Comparison of ENCODE assay signal across 1 cellular context in genomic region chr18:58398648-58399398, GRCh38.
TF ChIP-seq lines count a peak whose summit lies in the region.

No MANE protein-coding gene starts in this region.

TF ChIP-seq in HepG2, 621 proteins besides CTCF, POLR2A, EP300 and RAD21 (continued from another document and continues in another):
- TF ChIP-seq PRMT3 (CRISPR knock-in tag; IDR thresholded peaks at IDR 0.05; ENCODE audit: borderline replicate concordance, low read depth) (no peak), THAP8 (CRISPR knock-in tag; IDR thresholded peaks at IDR 0.05; ENCODE audit: borderline replicate concordance) (no peak), ZNF432 (CRISPR knock-in tag; IDR thresholded peaks at IDR 0.05; ENCODE audit: borderline replicate concordance) (no peak), ZKSCAN8 (CRISPR knock-in tag; IDR thresholded peaks at IDR 0.05; ENCODE audit: borderline replicate concordance) (no peak), JUNB (CRISPR knock-in tag; IDR thresholded peaks at IDR 0.05; ENCODE audit: borderline replicate concordance) (no peak), KLF16 (CRISPR knock-in tag; IDR thresholded peaks at IDR 0.05) (no peak), ZNF367 (CRISPR knock-in tag; IDR thresholded peaks at IDR 0.05; ENCODE audit: borderline replicate concordance) (no peak), NR2F6 (IDR thresholded peaks at IDR 0.05) (no peak), NR2F6 (CRISPR knock-in tag; IDR thresholded peaks at IDR 0.05) (no peak), REXO4 (CRISPR knock-in tag; IDR thresholded peaks at IDR 0.05; ENCODE audit: borderline replicate concordance) (no peak), ZNF670 (CRISPR knock-in tag; IDR thresholded peaks at IDR 0.05; ENCODE audit: borderline replicate concordance) (no peak), SCMH1 (CRISPR knock-in tag; IDR thresholded peaks at IDR 0.05; ENCODE audit: borderline replicate concordance) (no peak), NBN (conservative IDR thresholded peaks at IDR 0.05) (no peak), HDAC2 (CRISPR knock-in tag; IDR thresholded peaks at IDR 0.05) (peak; percentile 87), MAX (IDR thresholded peaks at IDR 0.05) (no peak), ZFP36L2 (CRISPR knock-in tag; IDR thresholded peaks at IDR 0.05) (no peak), SIN3B (IDR thresholded peaks at IDR 0.05; ENCODE audit: low read length) (no peak), GZF1 (CRISPR knock-in tag; IDR thresholded peaks at IDR 0.05) (no peak), HMGA1 (CRISPR knock-in tag; conservative IDR thresholded peaks at IDR 0.05) (no peak), NAIF1 (CRISPR knock-in tag; IDR thresholded peaks at IDR 0.05; ENCODE audit: borderline replicate concordance) (no peak), ZNF3 (CRISPR knock-in tag; IDR thresholded peaks at IDR 0.05) (no peak), ZNF275 (CRISPR knock-in tag; IDR thresholded peaks at IDR 0.05; ENCODE audit: borderline replicate concordance) (no peak), KLF12 (CRISPR knock-in tag; IDR thresholded peaks at IDR 0.05; ENCODE audit: borderline replicate concordance) (no peak), ZNF720 (CRISPR knock-in tag; IDR thresholded peaks at IDR 0.05) (no peak), ZNF329 (CRISPR knock-in tag; IDR thresholded peaks at IDR 0.05; ENCODE audit: low read depth) (no peak), RBAK (CRISPR knock-in tag; IDR thresholded peaks at IDR 0.05) (no peak; the same call in 1 of the 2 replicates), ZNF274 (CRISPR knock-in tag; IDR thresholded peaks at IDR 0.05) (no peak), ZFP1 (CRISPR knock-in tag; IDR thresholded peaks at IDR 0.05) (no peak), HOXA9 (CRISPR knock-in tag; IDR thresholded peaks at IDR 0.05; ENCODE audit: borderline replicate concordance) (0 out of 2 replicates have a peak, but pooled peaks have one; percentile 41), ZNF24 (IDR thresholded peaks at IDR 0.05) (no peak), MIER2 (CRISPR knock-in tag; IDR thresholded peaks at IDR 0.05) (no peak), PPARG (CRISPR knock-in tag; conservative IDR thresholded peaks at IDR 0.05) (no peak), ATM (IDR thresholded peaks at IDR 0.05; ENCODE audit: borderline replicate concordance) (no peak), ZBTB3 (CRISPR knock-in tag; IDR thresholded peaks at IDR 0.05; ENCODE audit: borderline replicate concordance, low read depth) (peak; percentile 82), ZNF616 (CRISPR knock-in tag; IDR thresholded peaks at IDR 0.05; ENCODE audit: low read depth) (no peak), ZSCAN9 (CRISPR knock-in tag; IDR thresholded peaks at IDR 0.05; ENCODE audit: borderline replicate concordance) (no peak), ZNF839 (CRISPR knock-in tag; IDR thresholded peaks at IDR 0.05; ENCODE audit: borderline replicate concordance) (no peak), NFYB (CRISPR knock-in tag; IDR thresholded peaks at IDR 0.05) (no peak), KAT8 (CRISPR knock-in tag; IDR thresholded peaks at IDR 0.05) (0 out of 2 replicates have a peak, but pooled peaks have one; percentile 13), MYNN (CRISPR knock-in tag; IDR thresholded peaks at IDR 0.05; ENCODE audit: low read depth) (no peak), SIN3A (IDR thresholded peaks at IDR 0.05; ENCODE audit: borderline replicate concordance, low read depth, low read length) (no peak), XRCC5 (optimal IDR thresholded peaks at IDR 0.05; ENCODE audit: low read length) (peak; percentile 67), JARID2 (CRISPR knock-in tag; IDR thresholded peaks at IDR 0.05; ENCODE audit: insufficient replicate concordance) (no peak), SOX6 (IDR thresholded peaks at IDR 0.05) (no peak), SOX6 (CRISPR knock-in tag; IDR thresholded peaks at IDR 0.05) (no peak), MEIS2 (CRISPR knock-in tag; IDR thresholded peaks at IDR 0.05) (no peak), CC2D1A (CRISPR knock-in tag; IDR thresholded peaks at IDR 0.05) (no peak), TEAD2 (CRISPR knock-in tag; IDR thresholded peaks at IDR 0.05) (no peak), MLLT10 (CRISPR knock-in tag; IDR thresholded peaks at IDR 0.05) (no peak), ZNF737 (CRISPR knock-in tag; IDR thresholded peaks at IDR 0.05; ENCODE audit: borderline replicate concordance) (no peak), ARNT (IDR thresholded peaks at IDR 0.05) (no peak), ZNF724P (CRISPR knock-in tag; IDR thresholded peaks at IDR 0.05; ENCODE audit: borderline replicate concordance) (no peak), CENPX (CRISPR knock-in tag; IDR thresholded peaks at IDR 0.05) (no peak), ZSCAN5A (CRISPR knock-in tag; IDR thresholded peaks at IDR 0.05; ENCODE audit: borderline replicate concordance) (peak; percentile 70; the same call in 1 of the 2 replicates), FOXJ3 (CRISPR knock-in tag; IDR thresholded peaks at IDR 0.05; ENCODE audit: borderline replicate concordance) (no peak), ZNF788 (CRISPR knock-in tag; IDR thresholded peaks at IDR 0.05; ENCODE audit: borderline replicate concordance) (no peak), ZKSCAN1 (IDR thresholded peaks at IDR 0.05; ENCODE audit: low read length) (no peak), ATRX (CRISPR knock-in tag; IDR thresholded peaks at IDR 0.05; ENCODE audit: borderline replicate concordance) (no peak), PHF20 (CRISPR knock-in tag; IDR thresholded peaks at IDR 0.05) (no peak), U2AF2 (IDR thresholded peaks at IDR 0.05; ENCODE audit: low read depth, low read length) (no peak), DNMT1 (CRISPR knock-in tag; IDR thresholded peaks at IDR 0.05) (no peak), RORA (CRISPR knock-in tag; IDR thresholded peaks at IDR 0.05) (no peak), CBFB (CRISPR knock-in tag; IDR thresholded peaks at IDR 0.05) (no peak), ZNF354B (CRISPR knock-in tag; IDR thresholded peaks at IDR 0.05) (0 out of 2 replicates have a peak, but pooled peaks have one; percentile 21), ZNF564 (CRISPR knock-in tag; IDR thresholded peaks at IDR 0.05) (no peak)
- TF ChIP-seq, protein P1, sequence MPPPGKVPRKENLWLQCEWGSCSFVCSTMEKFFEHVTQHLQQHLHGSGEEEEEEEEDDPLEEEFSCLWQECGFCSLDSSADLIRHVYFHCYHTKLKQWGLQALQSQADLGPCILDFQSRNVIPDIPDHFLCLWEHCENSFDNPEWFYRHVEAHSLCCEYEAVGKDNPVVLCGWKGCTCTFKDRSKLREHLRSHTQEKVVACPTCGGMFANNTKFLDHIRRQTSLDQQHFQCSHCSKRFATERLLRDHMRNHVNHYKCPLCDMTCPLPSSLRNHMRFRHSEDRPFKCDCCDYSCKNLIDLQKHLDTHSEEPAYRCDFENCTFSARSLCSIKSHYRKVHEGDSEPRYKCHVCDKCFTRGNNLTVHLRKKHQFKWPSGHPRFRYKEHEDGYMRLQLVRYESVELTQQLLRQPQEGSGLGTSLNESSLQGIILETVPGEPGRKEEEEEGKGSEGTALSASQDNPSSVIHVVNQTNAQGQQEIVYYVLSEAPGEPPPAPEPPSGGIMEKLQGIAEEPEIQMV (CRISPR knock-in tag; IDR thresholded peaks at IDR 0.05; ENCODE audit: low read depth), result 0 out of 2 replicates have a peak, but pooled peaks have one; percentile 45
- TF ChIP-seq, protein P2, sequence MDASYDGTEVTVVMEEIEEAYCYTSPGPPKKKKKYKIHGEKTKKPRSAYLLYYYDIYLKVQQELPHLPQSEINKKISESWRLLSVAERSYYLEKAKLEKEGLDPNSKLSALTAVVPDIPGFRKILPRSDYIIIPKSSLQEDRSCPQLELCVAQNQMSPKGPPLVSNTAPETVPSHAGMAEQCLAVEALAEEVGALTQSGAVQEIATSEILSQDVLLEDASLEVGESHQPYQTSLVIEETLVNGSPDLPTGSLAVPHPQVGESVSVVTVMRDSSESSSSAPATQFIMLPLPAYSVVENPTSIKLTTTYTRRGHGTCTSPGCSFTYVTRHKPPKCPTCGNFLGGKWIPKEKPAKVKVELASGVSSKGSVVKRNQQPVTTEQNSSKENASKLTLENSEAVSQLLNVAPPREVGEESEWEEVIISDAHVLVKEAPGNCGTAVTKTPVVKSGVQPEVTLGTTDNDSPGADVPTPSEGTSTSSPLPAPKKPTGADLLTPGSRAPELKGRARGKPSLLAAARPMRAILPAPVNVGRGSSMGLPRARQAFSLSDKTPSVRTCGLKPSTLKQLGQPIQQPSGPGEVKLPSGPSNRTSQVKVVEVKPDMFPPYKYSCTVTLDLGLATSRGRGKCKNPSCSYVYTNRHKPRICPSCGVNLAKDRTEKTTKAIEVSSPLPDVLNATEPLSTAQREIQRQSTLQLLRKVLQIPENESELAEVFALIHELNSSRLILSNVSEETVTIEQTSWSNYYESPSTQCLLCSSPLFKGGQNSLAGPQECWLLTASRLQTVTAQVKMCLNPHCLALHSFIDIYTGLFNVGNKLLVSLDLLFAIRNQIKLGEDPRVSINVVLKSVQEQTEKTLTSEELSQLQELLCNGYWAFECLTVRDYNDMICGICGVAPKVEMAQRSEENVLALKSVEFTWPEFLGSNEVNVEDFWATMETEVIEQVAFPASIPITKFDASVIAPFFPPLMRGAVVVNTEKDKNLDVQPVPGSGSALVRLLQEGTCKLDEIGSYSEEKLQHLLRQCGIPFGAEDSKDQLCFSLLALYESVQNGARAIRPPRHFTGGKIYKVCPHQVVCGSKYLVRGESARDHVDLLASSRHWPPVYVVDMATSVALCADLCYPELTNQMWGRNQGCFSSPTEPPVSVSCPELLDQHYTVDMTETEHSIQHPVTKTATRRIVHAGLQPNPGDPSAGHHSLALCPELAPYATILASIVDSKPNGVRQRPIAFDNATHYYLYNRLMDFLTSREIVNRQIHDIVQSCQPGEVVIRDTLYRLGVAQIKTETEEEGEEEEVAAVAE (CRISPR knock-in tag; IDR thresholded peaks at IDR 0.05; ENCODE audit: borderline replicate concordance), result peak; percentile 54; the same call in 1 of the 2 replicates
- TF ChIP-seq, protein P3, sequence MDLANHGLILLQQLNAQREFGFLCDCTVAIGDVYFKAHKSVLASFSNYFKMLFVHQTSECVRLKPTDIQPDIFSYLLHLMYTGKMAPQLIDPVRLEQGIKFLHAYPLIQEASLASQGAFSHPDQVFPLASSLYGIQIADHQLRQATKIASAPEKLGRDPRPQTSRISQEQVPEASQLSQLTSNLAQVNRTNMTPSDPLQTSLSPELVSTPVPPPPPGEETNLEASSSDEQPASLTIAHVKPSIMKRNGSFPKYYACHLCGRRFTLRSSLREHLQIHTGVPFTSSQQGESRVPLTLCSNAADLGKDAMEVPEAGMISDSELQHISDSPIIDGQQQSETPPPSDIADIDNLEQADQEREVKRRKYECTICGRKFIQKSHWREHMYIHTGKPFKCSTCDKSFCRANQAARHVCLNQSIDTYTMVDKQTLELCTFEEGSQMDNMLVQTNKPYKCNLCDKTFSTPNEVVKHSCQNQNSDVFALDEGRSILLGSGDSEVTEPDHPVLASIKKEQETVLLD (CRISPR knock-in tag; IDR thresholded peaks at IDR 0.05; ENCODE audit: low read depth), result no peak
- TF ChIP-seq, protein P4, sequence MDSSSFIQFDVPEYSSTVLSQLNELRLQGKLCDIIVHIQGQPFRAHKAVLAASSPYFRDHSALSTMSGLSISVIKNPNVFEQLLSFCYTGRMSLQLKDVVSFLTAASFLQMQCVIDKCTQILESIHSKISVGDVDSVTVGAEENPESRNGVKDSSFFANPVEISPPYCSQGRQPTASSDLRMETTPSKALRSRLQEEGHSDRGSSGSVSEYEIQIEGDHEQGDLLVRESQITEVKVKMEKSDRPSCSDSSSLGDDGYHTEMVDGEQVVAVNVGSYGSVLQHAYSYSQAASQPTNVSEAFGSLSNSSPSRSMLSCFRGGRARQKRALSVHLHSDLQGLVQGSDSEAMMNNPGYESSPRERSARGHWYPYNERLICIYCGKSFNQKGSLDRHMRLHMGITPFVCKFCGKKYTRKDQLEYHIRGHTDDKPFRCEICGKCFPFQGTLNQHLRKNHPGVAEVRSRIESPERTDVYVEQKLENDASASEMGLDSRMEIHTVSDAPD (CRISPR knock-in tag; IDR thresholded peaks at IDR 0.05), result peak; percentile 60; the same call in 1 of the 2 replicates
